1 cellular context compared by ENCODE assay signal in genomic region chr4:5036239-5036638, GRCh38.
TF ChIP-seq lines count a peak whose summit lies in the region.

No MANE protein-coding gene starts in this region.

TF ChIP-seq in K562, 482 proteins besides CTCF, POLR2A, EP300 and RAD21 (continued from another document and continues in another):
- TF ChIP-seq DEAF1 (CRISPR knock-in tag; IDR thresholded peaks at IDR 0.05): no peak
- TF ChIP-seq, protein P1, sequence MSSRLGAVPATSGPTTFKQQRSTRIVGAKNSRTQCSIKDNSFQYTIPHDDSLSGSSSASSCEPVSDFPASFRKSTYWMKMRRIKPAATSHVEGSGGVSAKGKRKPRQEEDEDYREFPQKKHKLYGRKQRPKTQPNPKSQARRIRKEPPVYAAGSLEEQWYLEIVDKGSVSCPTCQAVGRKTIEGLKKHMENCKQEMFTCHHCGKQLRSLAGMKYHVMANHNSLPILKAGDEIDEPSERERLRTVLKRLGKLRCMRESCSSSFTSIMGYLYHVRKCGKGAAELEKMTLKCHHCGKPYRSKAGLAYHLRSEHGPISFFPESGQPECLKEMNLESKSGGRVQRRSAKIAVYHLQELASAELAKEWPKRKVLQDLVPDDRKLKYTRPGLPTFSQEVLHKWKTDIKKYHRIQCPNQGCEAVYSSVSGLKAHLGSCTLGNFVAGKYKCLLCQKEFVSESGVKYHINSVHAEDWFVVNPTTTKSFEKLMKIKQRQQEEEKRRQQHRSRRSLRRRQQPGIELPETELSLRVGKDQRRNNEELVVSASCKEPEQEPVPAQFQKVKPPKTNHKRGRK (tag; IDR thresholded peaks at IDR 0.05): no peak
- TF ChIP-seq TSHZ1 (CRISPR knock-in tag; IDR thresholded peaks at IDR 0.05): no peak
- no peak for TF ChIP-seq RBBP5 (IDR thresholded peaks at IDR 0.05; ENCODE audit: borderline replicate concordance, insufficient read depth, low read length, poor library complexity, severe bottlenecking)
- no peak for TF ChIP-seq KDM4B (IDR thresholded peaks at IDR 0.05; ENCODE audit: borderline replicate concordance in 2 of 2, low read depth in 1 of 2)
- no peak for TF ChIP-seq ZKSCAN1 (IDR thresholded peaks at IDR 0.05; ENCODE audit: low read depth, low read length)
- peak; percentile 100 for TF ChIP-seq MAFG (tag; conservative IDR thresholded peaks at IDR 0.05)
- TF ChIP-seq ZNF57 (CRISPR knock-in tag; IDR thresholded peaks at IDR 0.05): no peak
- no peak for TF ChIP-seq PHF20 (IDR thresholded peaks at IDR 0.05; ENCODE audit: partially characterized antibody)
- TF ChIP-seq, protein P2, sequence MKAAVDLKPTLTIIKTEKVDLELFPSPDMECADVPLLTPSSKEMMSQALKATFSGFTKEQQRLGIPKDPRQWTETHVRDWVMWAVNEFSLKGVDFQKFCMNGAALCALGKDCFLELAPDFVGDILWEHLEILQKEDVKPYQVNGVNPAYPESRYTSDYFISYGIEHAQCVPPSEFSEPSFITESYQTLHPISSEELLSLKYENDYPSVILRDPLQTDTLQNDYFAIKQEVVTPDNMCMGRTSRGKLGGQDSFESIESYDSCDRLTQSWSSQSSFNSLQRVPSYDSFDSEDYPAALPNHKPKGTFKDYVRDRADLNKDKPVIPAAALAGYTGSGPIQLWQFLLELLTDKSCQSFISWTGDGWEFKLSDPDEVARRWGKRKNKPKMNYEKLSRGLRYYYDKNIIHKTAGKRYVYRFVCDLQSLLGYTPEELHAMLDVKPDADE (conservative IDR thresholded peaks at IDR 0.05; ENCODE audit: control insufficient read depth, low read depth, low read length): no peak
- TF ChIP-seq, protein P3, sequence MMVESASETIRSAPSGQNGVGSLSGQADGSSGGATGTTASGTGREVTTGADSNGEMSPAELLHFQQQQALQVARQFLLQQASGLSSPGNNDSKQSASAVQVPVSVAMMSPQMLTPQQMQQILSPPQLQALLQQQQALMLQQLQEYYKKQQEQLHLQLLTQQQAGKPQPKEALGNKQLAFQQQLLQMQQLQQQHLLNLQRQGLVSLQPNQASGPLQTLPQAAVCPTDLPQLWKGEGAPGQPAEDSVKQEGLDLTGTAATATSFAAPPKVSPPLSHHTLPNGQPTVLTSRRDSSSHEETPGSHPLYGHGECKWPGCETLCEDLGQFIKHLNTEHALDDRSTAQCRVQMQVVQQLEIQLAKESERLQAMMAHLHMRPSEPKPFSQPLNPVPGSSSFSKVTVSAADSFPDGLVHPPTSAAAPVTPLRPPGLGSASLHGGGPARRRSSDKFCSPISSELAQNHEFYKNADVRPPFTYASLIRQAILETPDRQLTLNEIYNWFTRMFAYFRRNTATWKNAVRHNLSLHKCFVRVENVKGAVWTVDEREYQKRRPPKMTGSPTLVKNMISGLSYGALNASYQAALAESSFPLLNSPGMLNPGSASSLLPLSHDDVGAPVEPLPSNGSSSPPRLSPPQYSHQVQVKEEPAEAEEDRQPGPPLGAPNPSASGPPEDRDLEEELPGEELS (CRISPR knock-in tag; IDR thresholded peaks at IDR 0.05; ENCODE audit: borderline replicate concordance): no peak
- TF ChIP-seq ZFPM2 (CRISPR knock-in tag; IDR thresholded peaks at IDR 0.05): no peak
- TF ChIP-seq ZBTB26 (CRISPR knock-in tag; IDR thresholded peaks at IDR 0.05): no peak
- no peak for TF ChIP-seq TBP (optimal IDR thresholded peaks at IDR 0.05; ENCODE audit: low read depth, low read length)
- no peak for TF ChIP-seq ETV1 (tag; conservative IDR thresholded peaks at IDR 0.05; ENCODE audit: low read depth)
- no peak for TF ChIP-seq SIN3B (IDR thresholded peaks at IDR 0.05; ENCODE audit: low read depth)
- no peak; the same call in 1 of the 2 replicates for TF ChIP-seq CREB3 (tag; conservative IDR thresholded peaks at IDR 0.05; ENCODE audit: low read depth)
- TF ChIP-seq GTF2A2 (tag; IDR thresholded peaks at IDR 0.05): no peak
- no peak for TF ChIP-seq ZNF586 (CRISPR knock-in tag; conservative IDR thresholded peaks at IDR 0.05)
- no peak for TF ChIP-seq ZNF717 (CRISPR knock-in tag; IDR thresholded peaks at IDR 0.05)
- TF ChIP-seq BCL6 (CRISPR knock-in tag; IDR thresholded peaks at IDR 0.05): no peak
- no peak for TF ChIP-seq SPI1 (IDR thresholded peaks at IDR 0.05; ENCODE audit: borderline replicate concordance, low read depth, low read length)
- no peak for TF ChIP-seq GTF3C2 (IDR thresholded peaks at IDR 0.05; ENCODE audit: borderline replicate concordance, extremely low read depth, insufficient read length)
- TF ChIP-seq, protein P4, sequence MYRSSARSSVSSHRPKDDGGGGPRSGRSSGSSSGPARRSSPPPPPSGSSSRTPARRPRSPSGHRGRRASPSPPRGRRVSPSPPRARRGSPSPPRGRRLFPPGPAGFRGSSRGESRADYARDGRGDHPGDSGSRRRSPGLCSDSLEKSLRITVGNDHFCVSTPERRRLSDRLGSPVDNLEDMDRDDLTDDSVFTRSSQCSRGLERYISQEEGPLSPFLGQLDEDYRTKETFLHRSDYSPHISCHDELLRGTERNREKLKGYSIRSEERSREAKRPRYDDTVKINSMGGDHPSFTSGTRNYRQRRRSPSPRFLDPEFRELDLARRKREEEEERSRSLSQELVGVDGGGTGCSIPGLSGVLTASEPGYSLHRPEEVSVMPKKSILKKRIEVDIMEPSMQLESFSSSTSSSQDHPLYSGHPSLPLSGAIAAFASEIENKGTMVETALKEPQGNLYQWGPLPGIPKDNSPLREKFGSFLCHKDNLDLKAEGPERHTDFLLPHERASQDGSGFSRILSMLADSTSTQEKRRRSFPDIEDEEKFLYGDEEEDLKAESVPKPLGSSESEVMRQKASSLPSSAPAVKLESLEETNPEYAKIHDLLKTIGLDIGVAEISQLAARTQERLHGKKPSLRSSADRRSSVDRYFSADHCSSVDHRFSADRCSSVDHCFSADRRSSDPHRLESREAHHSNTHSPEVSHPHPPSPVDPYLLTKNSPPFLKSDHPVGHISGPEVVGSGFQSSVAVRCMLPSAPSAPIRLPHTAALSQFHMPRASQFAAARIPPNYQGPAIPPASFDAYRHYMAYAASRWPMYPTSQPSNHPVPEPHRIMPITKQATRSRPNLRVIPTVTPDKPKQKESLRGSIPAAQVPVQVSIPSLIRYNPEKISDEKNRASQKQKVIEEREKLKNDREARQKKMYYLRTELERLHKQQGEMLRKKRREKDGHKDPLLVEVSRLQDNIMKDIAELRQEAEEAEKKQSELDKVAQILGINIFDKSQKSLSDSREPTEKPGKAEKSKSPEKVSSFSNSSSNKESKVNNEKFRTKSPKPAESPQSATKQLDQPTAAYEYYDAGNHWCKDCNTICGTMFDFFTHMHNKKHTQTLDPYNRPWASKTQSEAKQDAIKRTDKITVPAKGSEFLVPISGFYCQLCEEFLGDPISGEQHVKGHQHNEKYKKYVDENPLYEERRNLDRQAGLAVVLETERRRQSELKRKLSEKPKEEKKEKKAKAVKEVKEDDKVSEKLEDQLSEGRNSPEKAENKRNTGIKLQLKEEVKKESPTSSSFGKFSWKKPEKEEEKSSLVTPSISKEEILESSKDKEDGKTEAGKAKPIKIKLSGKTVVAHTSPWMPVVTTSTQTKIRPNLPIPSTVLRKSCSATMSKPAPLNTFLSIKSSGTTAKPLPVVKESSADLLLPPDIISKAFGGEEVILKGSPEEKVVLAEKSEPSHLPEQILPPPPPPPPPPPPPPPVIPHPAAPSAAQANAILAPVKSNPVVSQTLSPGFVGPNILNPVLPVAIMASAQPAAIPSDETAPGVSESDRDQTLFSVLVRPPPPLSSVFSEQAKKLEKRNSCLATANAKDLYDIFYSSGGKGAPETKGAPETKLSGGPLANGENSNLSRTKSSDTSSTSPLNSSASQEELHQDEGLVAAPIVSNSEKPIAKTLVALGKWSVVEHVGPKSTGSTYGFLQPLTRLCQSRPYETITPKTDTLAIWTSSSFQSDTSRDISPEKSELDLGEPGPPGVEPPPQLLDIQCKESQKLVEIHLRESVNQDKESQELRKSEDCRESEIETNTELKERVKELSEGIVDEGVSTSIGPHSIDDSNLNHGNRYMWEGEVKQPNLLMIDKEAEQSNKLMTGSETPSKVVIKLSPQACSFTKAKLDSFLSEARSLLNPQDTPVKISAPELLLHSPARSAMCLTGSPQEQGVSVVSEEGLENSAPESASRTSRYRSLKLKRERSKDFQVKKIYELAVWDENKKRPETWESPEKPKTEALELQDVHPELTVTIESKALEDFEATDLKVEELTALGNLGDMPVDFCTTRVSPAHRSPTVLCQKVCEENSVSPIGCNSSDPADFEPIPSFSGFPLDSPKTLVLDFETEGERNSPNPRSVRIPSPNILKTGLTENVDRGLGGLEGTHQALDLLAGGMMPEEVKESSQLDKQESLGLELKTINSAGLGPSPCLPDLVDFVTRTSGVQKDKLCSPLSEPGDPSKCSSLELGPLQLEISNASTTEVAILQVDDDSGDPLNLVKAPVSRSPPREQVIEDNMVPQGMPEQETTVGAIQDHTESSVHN (IDR thresholded peaks at IDR 0.05; ENCODE audit: borderline replicate concordance in 1 of 2, low read depth in 1 of 2): peak in 1 of 2 experiments; percentile 51; a peak in 1 of 4 replicates
- TF ChIP-seq ID3 (CRISPR knock-in tag; IDR thresholded peaks at IDR 0.05): no peak
- no peak for TF ChIP-seq ID3 (tag; IDR thresholded peaks at IDR 0.05)
- no peak for TF ChIP-seq SNRNP70 (optimal IDR thresholded peaks at IDR 0.05; ENCODE audit: low read depth, low read length)
- no peak for TF ChIP-seq CEBPG (CRISPR knock-in tag; IDR thresholded peaks at IDR 0.05)
- no peak for TF ChIP-seq CEBPG (tag; conservative IDR thresholded peaks at IDR 0.05 in 1 of 2, IDR thresholded peaks at IDR 0.05 in 1 of 2)
